Comparison of ENCODE assay signal across 8 cellular contexts in genomic region chr13:112967666-112968379, GRCh38. TPM values are rescaled to one million over a fixed set of nuclear protein-coding genes. Genes with fewer than 3 reads are reported as not detected.
DNase-seq lines count a peak whose midpoint lies in the region; ATAC-seq and TF ChIP-seq lines count a peak whose summit lies in the region.

No MANE protein-coding gene starts in this region.

- peaks cover 0 to 9% (median 0%) of the 10 kb centered on the region in 9 donors for H3K9me3 Mint-ChIP-seq in naive thymus-derived CD8-positive, alpha-beta T cell

- no peak overlapping the region for H3K9ac ChIP-seq in HUES6 (ENCODE audit: low read length)

- POLR2A ChIA-PET in naive thymus-derived CD8-positive, alpha-beta T cell (lab: Charles Lee) = interaction anchor here (1.1 kb wide), 1 partner anchor 23 kb away, joined by 4 read pairs; no protein-coding TSS in a partner anchor

- H3K27ac ChIP-seq in HUES6 (ENCODE audit: low read depth, low read length) (no peak overlapping the region), dorsolateral prefrontal cortex (peak overlapping the region in 43 of 59 donors; percentile 35 to 93 (median 81))

- DNase-seq in Ammon's horn (ENCODE audit: low spot score) (peak; percentile 41), dorsolateral prefrontal cortex (peak in 8 of 10 donors; percentile 1 to 57 (median 50))
- DNase-seq in naive thymus-derived CD8-positive, alpha-beta T cell = peak in 1 of 10 donors; percentile 19
- no peak for DNase-seq in stimulated activated CD4-positive, alpha-beta T cell treated with anti-CD3 and anti-CD28 coated beads, Interleukin-4, amount 100 ng/mL, for 4 hours

- peak overlapping the region; percentile 75 to 95 (median 86) for H3K4me3 Mint-ChIP-seq in naive thymus-derived CD8-positive, alpha-beta T cell

- peak overlapping the region; percentile 35 to 96 (median 82) for H3K27ac Mint-ChIP-seq in naive thymus-derived CD8-positive, alpha-beta T cell

- ATAC-seq in naive thymus-derived CD8-positive, alpha-beta T cell = no peak
- ATAC-seq in GM21515 (IDR thresholded peaks at IDR 0.05; ENCODE audit: unreplicated experiment) = no peak
- ATAC-seq in GM19328 (IDR thresholded peaks at IDR 0.05; ENCODE audit: unreplicated experiment) = no peak
- ATAC-seq in HG03571 (IDR thresholded peaks at IDR 0.05; ENCODE audit: unreplicated experiment) = no peak

- H3K4me1 Mint-ChIP-seq in naive thymus-derived CD8-positive, alpha-beta T cell = peaks cover 25 to 62% (median 37%) of the 10 kb centered on the region in 4 donors

- peak overlapping the region; percentile 55 for H3K4me3 ChIP-seq in HUES6 (ENCODE audit: low read depth, low read length)
- H3K4me3 ChIP-seq in dorsolateral prefrontal cortex = peak overlapping the region in 56 of 59 donors; percentile 43 to 76 (median 62)

- intact Hi-C loops in dorsolateral prefrontal cortex (cut with DNase I) = no loop called here

- H3K27me3 ChIP-seq in HUES6 (ENCODE audit: control insufficient read depth, insufficient read depth, low read length) = peaks cover 46% of the 10 kb centered on the region
- peaks cover 0 to 29% (median 0%) of the 10 kb centered on the region in 45 donors for H3K27me3 ChIP-seq in dorsolateral prefrontal cortex

- H3K9me3 ChIP-seq in HUES6 (ENCODE audit: control insufficient read depth, insufficient read depth, low read depth, low read length) = peaks cover 19% of the 10 kb centered on the region

- no peaks in the 10 kb centered on the region for H3K36me3 Mint-ChIP-seq in naive thymus-derived CD8-positive, alpha-beta T cell

- TF ChIP-seq CTCF in dorsolateral prefrontal cortex (IDR thresholded peaks at IDR 0.05 in 54 of 56, conservative IDR thresholded peaks at IDR 0.05 in 2 of 56; ENCODE audit: low read depth in 1 of 56, partially characterized antibody in 56 of 56) = no peak

- H3K27me3 Mint-ChIP-seq in naive thymus-derived CD8-positive, alpha-beta T cell = peaks cover 0 to 16% (median 0%) of the 10 kb centered on the region in 5 donors

- no peaks in the 10 kb centered on the region; the same call in 1 of the 2 replicates for H3K4me1 ChIP-seq in HUES6 (ENCODE audit: control insufficient read depth, insufficient read depth, low read length)

- H3K36me3 ChIP-seq in HUES6 (ENCODE audit: control insufficient read depth, insufficient read depth, low read length) = no peaks in the 10 kb centered on the region

RNA-seq across cellular contexts. Expression of gene MCF2L, which starts 1.2 kb away (rescaled TPM):
- 100 to 1,000 TPM; 181 to 436 (median 311) TPM for total RNA-seq in dorsolateral prefrontal cortex
- total RNA-seq in naive thymus-derived CD8-positive, alpha-beta T cell = 10 to 100 TPM; 26.2 to 30.3 TPM
- 1 to 10 TPM in 2 of 3 donors, under 1 TPM in 1; 0.81 to 4.4 (median 2.4) TPM for polyA plus RNA-seq in naive thymus-derived CD8-positive, alpha-beta T cell

Comparison
In these comparisons a context has a peak if more than half of its experiments do, and no peak if none do; other contexts are left out.
1. DNase-seq: peak in Ammon's horn (single experiment) and dorsolateral prefrontal cortex (8 of 10); none in stimulated activated CD4-positive, alpha-beta T cell treated with anti-CD3 and anti-CD28 coated beads, Interleukin-4, amount 100 ng/mL, for 4 hours (0 of 2).
2. RNA of gene MCF2L, which starts 1.2 kb away (total RNA-seq): 181 to 436 TPM in dorsolateral prefrontal cortex; 26.2 to 30.3 TPM in naive thymus-derived CD8-positive, alpha-beta T cell; every median in the first group is over 4 times any median in the second.